2 cellular contexts compared by ENCODE assay signal in genomic region chr15:96327155-96327741, GRCh38.
TF ChIP-seq lines count a peak whose summit lies in the region.

No MANE protein-coding gene starts in this region.

TF ChIP-seq in GM23338, 12 proteins besides CTCF, POLR2A, EP300 and RAD21:
- TF ChIP-seq REST (IDR thresholded peaks at IDR 0.05; ENCODE audit: unreplicated experiment), result no peak
- no peak for TF ChIP-seq ZNF114 (CRISPR knock-in tag; IDR thresholded peaks at IDR 0.05)
- TF ChIP-seq ETS1 (IDR thresholded peaks at IDR 0.05), result no peak
- TF ChIP-seq EZH2 (IDR thresholded peaks at IDR 0.05; ENCODE audit: low read depth, unreplicated experiment), result no peak
- TF ChIP-seq CREB1 (CRISPR knock-in tag; IDR thresholded peaks at IDR 0.05; ENCODE audit: low read depth), result no peak
- TF ChIP-seq NANOG (IDR thresholded peaks at IDR 0.05; ENCODE audit: borderline replicate concordance), result no peak

TF ChIP-seq in K562, 482 proteins besides CTCF, POLR2A, EP300 and RAD21 (continued from another document and continues in another):
- TF ChIP-seq, protein P1, sequence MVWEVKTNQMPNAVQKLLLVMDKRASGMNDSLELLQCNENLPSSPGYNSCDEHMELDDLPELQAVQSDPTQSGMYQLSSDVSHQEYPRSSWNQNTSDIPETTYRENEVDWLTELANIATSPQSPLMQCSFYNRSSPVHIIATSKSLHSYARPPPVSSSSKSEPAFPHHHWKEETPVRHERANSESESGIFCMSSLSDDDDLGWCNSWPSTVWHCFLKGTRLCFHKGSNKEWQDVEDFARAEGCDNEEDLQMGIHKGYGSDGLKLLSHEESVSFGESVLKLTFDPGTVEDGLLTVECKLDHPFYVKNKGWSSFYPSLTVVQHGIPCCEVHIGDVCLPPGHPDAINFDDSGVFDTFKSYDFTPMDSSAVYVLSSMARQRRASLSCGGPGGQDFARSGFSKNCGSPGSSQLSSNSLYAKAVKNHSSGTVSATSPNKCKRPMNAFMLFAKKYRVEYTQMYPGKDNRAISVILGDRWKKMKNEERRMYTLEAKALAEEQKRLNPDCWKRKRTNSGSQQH (CRISPR knock-in tag; IDR thresholded peaks at IDR 0.05), result no peak
- TF ChIP-seq DACH1 (IDR thresholded peaks at IDR 0.05; ENCODE audit: partially characterized antibody) (peak; percentile 23), STAG1 (CRISPR knock-in tag; IDR thresholded peaks at IDR 0.05; ENCODE audit: borderline replicate concordance) (no peak), GATAD2B (IDR thresholded peaks at IDR 0.05; ENCODE audit: borderline replicate concordance) (peak; percentile 25; the same call in 1 of the 2 replicates), ZNF764 (CRISPR knock-in tag; IDR thresholded peaks at IDR 0.05; ENCODE audit: low read depth) (no peak), SNIP1 (IDR thresholded peaks at IDR 0.05; ENCODE audit: low read depth) (no peak), GTF2F1 (IDR thresholded peaks at IDR 0.05; ENCODE audit: low read depth, low read length) (no peak), TCF7 (IDR thresholded peaks at IDR 0.05; ENCODE audit: borderline replicate concordance) (no peak), ZFPM2 (CRISPR knock-in tag; IDR thresholded peaks at IDR 0.05) (no peak), DMBX1 (CRISPR knock-in tag; IDR thresholded peaks at IDR 0.05; ENCODE audit: borderline replicate concordance) (no peak), TBL1XR1 (IDR thresholded peaks at IDR 0.05; ENCODE audit: low read length in 2 of 2) (peak in 1 of 2 experiments; percentile 56; a peak in 1 of 4 replicates), ZNF511 (CRISPR knock-in tag; IDR thresholded peaks at IDR 0.05) (no peak), SMARCA4 (IDR thresholded peaks at IDR 0.05) (no peak), MECOM (CRISPR knock-in tag; IDR thresholded peaks at IDR 0.05) (no peak), CEBPB (tag; IDR thresholded peaks at IDR 0.05) (peak; percentile 67), TBP (optimal IDR thresholded peaks at IDR 0.05; ENCODE audit: low read depth, low read length) (peak; percentile 66), RB1 (IDR thresholded peaks at IDR 0.05; ENCODE audit: low read depth) (peak; percentile 65), CC2D1A (IDR thresholded peaks at IDR 0.05) (peak; percentile 76; the same call in 1 of the 2 replicates), HDAC2 (IDR thresholded peaks at IDR 0.05) (peak; percentile 66; the same call in 1 of the 2 replicates), STAT5B (CRISPR knock-in tag; IDR thresholded peaks at IDR 0.05) (no peak), ZNF384 (IDR thresholded peaks at IDR 0.05; ENCODE audit: low read depth, low read length) (peak; percentile 72), PTTG1 (tag; IDR thresholded peaks at IDR 0.05; ENCODE audit: low read depth) (no peak), RFX1 (IDR thresholded peaks at IDR 0.05) (no peak), PURB (CRISPR knock-in tag; IDR thresholded peaks at IDR 0.05; ENCODE audit: low read depth) (no peak), ZNF79 (CRISPR knock-in tag; IDR thresholded peaks at IDR 0.05; ENCODE audit: low read depth) (no peak), NR3C1 (CRISPR knock-in tag; IDR thresholded peaks at IDR 0.05) (no peak), HDAC1 (IDR thresholded peaks at IDR 0.05) (peak in 1 of 2 experiments; percentile 79; a peak in 2 of 4 replicates), HNRNPL (IDR thresholded peaks at IDR 0.05; ENCODE audit: low read depth, low read length) (no peak), FOXK2 (conservative IDR thresholded peaks at IDR 0.05 in 1 of 2, IDR thresholded peaks at IDR 0.05 in 1 of 2; ENCODE audit: low read depth in 2 of 2) (0 out of 4 replicates have a peak, but pooled peaks of 1 of the 2 experiments have one; percentile 4), E2F8 (IDR thresholded peaks at IDR 0.05; ENCODE audit: low read depth, partially characterized antibody) (peak; percentile 22), CEBPG (CRISPR knock-in tag; IDR thresholded peaks at IDR 0.05) (peak; percentile 40; the same call in 1 of the 2 replicates), CEBPG (tag; conservative IDR thresholded peaks at IDR 0.05 in 1 of 2, IDR thresholded peaks at IDR 0.05 in 1 of 2) (peak; percentile 61 to 74; a peak in 3 of 4 replicates), MAFG (tag; conservative IDR thresholded peaks at IDR 0.05) (no peak), ERF (CRISPR knock-in tag; IDR thresholded peaks at IDR 0.05) (no peak), HSF4 (CRISPR knock-in tag; IDR thresholded peaks at IDR 0.05; ENCODE audit: borderline replicate concordance) (no peak), LCOR (CRISPR knock-in tag; IDR thresholded peaks at IDR 0.05) (peak; percentile 17; the same call in 1 of the 2 replicates), ATF1 (CRISPR knock-in tag; IDR thresholded peaks at IDR 0.05) (no peak), ATF1 (tag; IDR thresholded peaks at IDR 0.05) (0 out of 2 replicates have a peak, but pooled peaks have one; percentile 26), USF2 (CRISPR knock-in tag; IDR thresholded peaks at IDR 0.05) (no peak), NCOA6 (IDR thresholded peaks at IDR 0.05) (no peak), SP2 (IDR thresholded peaks at IDR 0.05; ENCODE audit: extremely low read depth, low read depth, low read length, poor library complexity, severe bottlenecking) (no peak), ASH1L (IDR thresholded peaks at IDR 0.05; ENCODE audit: borderline replicate concordance, low read depth, partially characterized antibody) (peak; percentile 19), U2AF1 (optimal IDR thresholded peaks at IDR 0.05; ENCODE audit: low read depth, low read length) (no peak), FOXA3 (CRISPR knock-in tag; conservative IDR thresholded peaks at IDR 0.05 in 1 of 2, IDR thresholded peaks at IDR 0.05 in 1 of 2) (no peak), RNF2 (IDR thresholded peaks at IDR 0.05) (peak; percentile 64), ZNF282 (CRISPR knock-in tag; IDR thresholded peaks at IDR 0.05) (no peak), MEIS2 (IDR thresholded peaks at IDR 0.05; ENCODE audit: partially characterized antibody) (peak; percentile 92), RBFOX2 (IDR thresholded peaks at IDR 0.05; ENCODE audit: low read depth, low read length) (peak; percentile 44), RAD51 (IDR thresholded peaks at IDR 0.05; ENCODE audit: borderline replicate concordance, low read depth) (0 out of 2 replicates have a peak, but pooled peaks have one; percentile 3), FOXJ3 (CRISPR knock-in tag; IDR thresholded peaks at IDR 0.05) (no peak), NBN (IDR thresholded peaks at IDR 0.05; ENCODE audit: low read depth) (peak; percentile 47; the same call in 1 of the 2 replicates), YY1 (IDR thresholded peaks at IDR 0.05; ENCODE audit: borderline replicate concordance in 1 of 3, control insufficient read depth in 1 of 3, extremely low read depth in 1 of 3, insufficient read depth in 3 of 3, insufficient read length in 1 of 3, insufficient replicate concordance in 2 of 3, low read depth in 1 of 3, low read length in 2 of 3) (peak in 1 of 3 experiments; percentile 4), KLF16 (IDR thresholded peaks at IDR 0.05) (peak; percentile 50; the same call in 1 of the 2 replicates), CBX3 (IDR thresholded peaks at IDR 0.05; ENCODE audit: borderline replicate concordance in 1 of 2, low read length in 2 of 2) (peak in 1 of 2 experiments; percentile 48; a peak in 1 of 3 replicates)
- TF ChIP-seq, protein P2, sequence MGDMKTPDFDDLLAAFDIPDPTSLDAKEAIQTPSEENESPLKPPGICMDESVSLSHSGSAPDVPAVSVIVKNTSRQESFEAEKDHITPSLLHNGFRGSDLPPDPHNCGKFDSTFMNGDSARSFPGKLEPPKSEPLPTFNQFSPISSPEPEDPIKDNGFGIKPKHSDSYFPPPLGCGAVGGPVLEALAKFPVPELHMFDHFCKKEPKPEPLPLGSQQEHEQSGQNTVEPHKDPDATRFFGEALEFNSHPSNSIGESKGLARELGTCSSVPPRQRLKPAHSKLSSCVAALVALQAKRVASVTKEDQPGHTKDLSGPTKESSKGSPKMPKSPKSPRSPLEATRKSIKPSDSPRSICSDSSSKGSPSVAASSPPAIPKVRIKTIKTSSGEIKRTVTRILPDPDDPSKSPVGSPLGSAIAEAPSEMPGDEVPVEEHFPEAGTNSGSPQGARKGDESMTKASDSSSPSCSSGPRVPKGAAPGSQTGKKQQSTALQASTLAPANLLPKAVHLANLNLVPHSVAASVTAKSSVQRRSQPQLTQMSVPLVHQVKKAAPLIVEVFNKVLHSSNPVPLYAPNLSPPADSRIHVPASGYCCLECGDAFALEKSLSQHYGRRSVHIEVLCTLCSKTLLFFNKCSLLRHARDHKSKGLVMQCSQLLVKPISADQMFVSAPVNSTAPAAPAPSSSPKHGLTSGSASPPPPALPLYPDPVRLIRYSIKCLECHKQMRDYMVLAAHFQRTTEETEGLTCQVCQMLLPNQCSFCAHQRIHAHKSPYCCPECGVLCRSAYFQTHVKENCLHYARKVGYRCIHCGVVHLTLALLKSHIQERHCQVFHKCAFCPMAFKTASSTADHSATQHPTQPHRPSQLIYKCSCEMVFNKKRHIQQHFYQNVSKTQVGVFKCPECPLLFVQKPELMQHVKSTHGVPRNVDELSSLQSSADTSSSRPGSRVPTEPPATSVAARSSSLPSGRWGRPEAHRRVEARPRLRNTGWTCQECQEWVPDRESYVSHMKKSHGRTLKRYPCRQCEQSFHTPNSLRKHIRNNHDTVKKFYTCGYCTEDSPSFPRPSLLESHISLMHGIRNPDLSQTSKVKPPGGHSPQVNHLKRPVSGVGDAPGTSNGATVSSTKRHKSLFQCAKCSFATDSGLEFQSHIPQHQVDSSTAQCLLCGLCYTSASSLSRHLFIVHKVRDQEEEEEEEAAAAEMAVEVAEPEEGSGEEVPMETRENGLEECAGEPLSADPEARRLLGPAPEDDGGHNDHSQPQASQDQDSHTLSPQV (IDR thresholded peaks at IDR 0.05), result peak; percentile 20; the same call in 1 of the 2 replicates
- TF ChIP-seq, protein P3, sequence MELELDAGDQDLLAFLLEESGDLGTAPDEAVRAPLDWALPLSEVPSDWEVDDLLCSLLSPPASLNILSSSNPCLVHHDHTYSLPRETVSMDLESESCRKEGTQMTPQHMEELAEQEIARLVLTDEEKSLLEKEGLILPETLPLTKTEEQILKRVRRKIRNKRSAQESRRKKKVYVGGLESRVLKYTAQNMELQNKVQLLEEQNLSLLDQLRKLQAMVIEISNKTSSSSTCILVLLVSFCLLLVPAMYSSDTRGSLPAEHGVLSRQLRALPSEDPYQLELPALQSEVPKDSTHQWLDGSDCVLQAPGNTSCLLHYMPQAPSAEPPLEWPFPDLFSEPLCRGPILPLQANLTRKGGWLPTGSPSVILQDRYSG (tag; conservative IDR thresholded peaks at IDR 0.05; ENCODE audit: low read depth), result no peak
- TF ChIP-seq, protein P4, sequence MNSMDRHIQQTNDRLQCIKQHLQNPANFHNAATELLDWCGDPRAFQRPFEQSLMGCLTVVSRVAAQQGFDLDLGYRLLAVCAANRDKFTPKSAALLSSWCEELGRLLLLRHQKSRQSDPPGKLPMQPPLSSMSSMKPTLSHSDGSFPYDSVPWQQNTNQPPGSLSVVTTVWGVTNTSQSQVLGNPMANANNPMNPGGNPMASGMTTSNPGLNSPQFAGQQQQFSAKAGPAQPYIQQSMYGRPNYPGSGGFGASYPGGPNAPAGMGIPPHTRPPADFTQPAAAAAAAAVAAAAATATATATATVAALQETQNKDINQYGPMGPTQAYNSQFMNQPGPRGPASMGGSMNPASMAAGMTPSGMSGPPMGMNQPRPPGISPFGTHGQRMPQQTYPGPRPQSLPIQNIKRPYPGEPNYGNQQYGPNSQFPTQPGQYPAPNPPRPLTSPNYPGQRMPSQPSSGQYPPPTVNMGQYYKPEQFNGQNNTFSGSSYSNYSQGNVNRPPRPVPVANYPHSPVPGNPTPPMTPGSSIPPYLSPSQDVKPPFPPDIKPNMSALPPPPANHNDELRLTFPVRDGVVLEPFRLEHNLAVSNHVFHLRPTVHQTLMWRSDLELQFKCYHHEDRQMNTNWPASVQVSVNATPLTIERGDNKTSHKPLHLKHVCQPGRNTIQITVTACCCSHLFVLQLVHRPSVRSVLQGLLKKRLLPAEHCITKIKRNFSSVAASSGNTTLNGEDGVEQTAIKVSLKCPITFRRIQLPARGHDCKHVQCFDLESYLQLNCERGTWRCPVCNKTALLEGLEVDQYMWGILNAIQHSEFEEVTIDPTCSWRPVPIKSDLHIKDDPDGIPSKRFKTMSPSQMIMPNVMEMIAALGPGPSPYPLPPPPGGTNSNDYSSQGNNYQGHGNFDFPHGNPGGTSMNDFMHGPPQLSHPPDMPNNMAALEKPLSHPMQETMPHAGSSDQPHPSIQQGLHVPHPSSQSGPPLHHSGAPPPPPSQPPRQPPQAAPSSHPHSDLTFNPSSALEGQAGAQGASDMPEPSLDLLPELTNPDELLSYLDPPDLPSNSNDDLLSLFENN (IDR thresholded peaks at IDR 0.05; ENCODE audit: low read depth in 2 of 2, low read length in 2 of 2), result no peak
- TF ChIP-seq, protein P5, sequence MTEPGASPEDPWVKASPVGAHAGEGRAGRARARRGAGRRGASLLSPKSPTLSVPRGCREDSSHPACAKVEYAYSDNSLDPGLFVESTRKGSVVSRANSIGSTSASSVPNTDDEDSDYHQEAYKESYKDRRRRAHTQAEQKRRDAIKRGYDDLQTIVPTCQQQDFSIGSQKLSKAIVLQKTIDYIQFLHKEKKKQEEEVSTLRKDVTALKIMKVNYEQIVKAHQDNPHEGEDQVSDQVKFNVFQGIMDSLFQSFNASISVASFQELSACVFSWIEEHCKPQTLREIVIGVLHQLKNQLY (CRISPR knock-in tag; conservative IDR thresholded peaks at IDR 0.05), result no peak
